ENCODE assay signal across 9 cellular contexts in the genomic region with DNA sequence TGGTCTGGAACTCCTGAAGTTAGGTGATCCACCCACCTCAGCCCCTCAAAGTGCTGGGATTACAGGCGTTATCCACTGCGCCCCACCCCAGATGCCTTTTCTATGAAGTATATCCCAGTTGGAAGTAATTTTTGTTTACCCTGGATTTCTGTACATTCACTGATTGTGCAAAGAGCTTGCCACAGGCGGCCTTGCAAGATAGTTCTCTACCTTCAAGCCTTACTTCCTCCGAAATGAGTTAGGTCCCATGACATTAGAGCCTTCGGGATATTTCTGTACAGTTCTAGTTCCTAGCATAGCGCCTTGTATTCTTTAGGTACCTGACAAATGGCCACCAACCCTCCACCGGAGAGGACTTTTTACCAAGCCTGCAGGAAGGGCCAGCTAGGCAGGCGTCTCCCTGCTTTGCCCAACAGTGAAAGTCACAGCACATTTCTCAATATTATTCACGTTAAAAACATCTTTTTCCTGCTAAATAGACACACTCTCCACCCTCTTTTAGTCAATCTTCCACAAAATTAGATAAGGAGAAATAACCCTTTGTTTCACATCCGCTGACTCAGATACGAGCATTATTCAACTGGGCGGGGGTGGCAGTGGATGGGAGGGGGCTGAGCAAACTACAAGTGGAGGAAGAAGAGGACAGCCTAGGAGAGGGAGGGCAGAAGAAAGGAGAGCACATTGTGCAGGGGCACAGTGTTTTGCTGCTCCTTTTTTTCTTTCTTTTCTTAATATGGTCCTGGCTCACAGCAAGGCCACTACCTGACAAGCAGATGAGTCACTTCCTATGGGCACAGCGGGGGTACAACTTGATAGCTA. TPM values are rescaled to one million over a fixed set of nuclear protein-coding genes. Genes with fewer than 3 reads are reported as not detected.
DNase-seq lines count a peak whose midpoint lies in the region; ATAC-seq and TF ChIP-seq lines count a peak whose summit lies in the region.
"Had no signal": no experiment of that assay in that cellular context is flagged by ENCODE, and none has a peak within 500 bp of the region (broad histone marks: within the 10 kb centered on the region; RNA-seq: fewer than 3 reads in every experiment).

No MANE protein-coding gene starts in this region.

- ATAC-seq in WTC11 (peak; percentile 33), GM21390 (IDR thresholded peaks at IDR 0.05; ENCODE audit: unreplicated experiment) (no peak), GM18502 (IDR thresholded peaks at IDR 0.05; ENCODE audit: poor library complexity, unreplicated experiment) (no peak)

- peaks cover 10% of the 10 kb centered on the region for H3K36me3 Mint-ChIP-seq in WTC11
- H3K36me3 Mint-ChIP-seq: activated naive CD4-positive, alpha-beta T cell treated with anti-CD3 and anti-CD28 coated beads, Interleukin-2, amount 50 U/mL, for 24 hours had no signal

- TF ChIP-seq CTCF in WTC11 (IDR thresholded peaks at IDR 0.05) = no peak
- TF ChIP-seq CTCF in foreskin fibroblast (IDR thresholded peaks at IDR 0.05; ENCODE audit: low read depth, low read length) = no peak

- peaks cover 62% of the 10 kb centered on the region for H3K4me1 Mint-ChIP-seq in WTC11

- DNase-seq in 8988T (peak; percentile 74), HEK293T (ENCODE audit: extremely low spot score) (peak; percentile 14), WTC11 (ENCODE audit: low spot score) (peak; percentile 42), foreskin fibroblast (peak; percentile 73 to 93), putamen (ENCODE audit: low spot score) (peak; percentile 50), NCI-H1436 treated with DMSO at 0.1 percent for 48 hours (lab: John Stamatoyannopoulos, UW) (no peak)

- peak overlapping the region; percentile 78 for H3K4me3 Mint-ChIP-seq in WTC11

- peak overlapping the region; percentile 68 to 73 for H3K4me3 ChIP-seq in foreskin fibroblast (ENCODE audit: low read depth in 1 of 2, low read length in 2 of 2)

- POLR2A ChIA-PET in HEK293T (lab: Yijun Ruan, JAX) = interaction anchor here (2.4 kb wide), 1 partner anchor 41 kb away, joined by 17 read pairs; a partner anchor contains a TSS
- POLR2A ChIA-PET in WTC11 (lab: Charles Lee) = interaction anchor here (0.5 to 3.1 kb wide), 4 partner anchors 9 to 99 kb away, joined by 3 to 37 read pairs (median 7); a partner anchor contains a TSS

- H3K27ac Mint-ChIP-seq in WTC11 = peak overlapping the region; percentile 82
- H3K27ac Mint-ChIP-seq: activated naive CD4-positive, alpha-beta T cell treated with anti-CD3 and anti-CD28 coated beads, Interleukin-2, amount 50 U/mL, for 24 hours had no signal

- peaks cover 26% of the 10 kb centered on the region for H3K27me3 Mint-ChIP-seq in WTC11 (ENCODE audit: low read depth)

- H3K9me3 Mint-ChIP-seq in WTC11 = peaks cover 1% of the 10 kb centered on the region; the same call in 1 of the 2 replicates
- H3K9me3 Mint-ChIP-seq: activated naive CD4-positive, alpha-beta T cell treated with anti-CD3 and anti-CD28 coated beads, Interleukin-2, amount 50 U/mL, for 24 hours had no signal

- CTCF ChIA-PET in HEK293T (lab: Yijun Ruan, JAX) = no interaction called here
- CTCF ChIA-PET in WTC11 (lab: Charles Lee) = interaction anchor here (1.1 to 4.5 kb wide), 4 partner anchors 11 to 99 kb away, joined by 3 to 59 read pairs (median 12); a partner anchor contains a TSS

TF ChIP-seq in HEK293T, 16 proteins besides CTCF, POLR2A, EP300 and RAD21:
- no peak for TF ChIP-seq SP1 (IDR thresholded peaks at IDR 0.05)
- no peak for TF ChIP-seq LEF1 (IDR thresholded peaks at IDR 0.05; ENCODE audit: borderline replicate concordance)
- no peak for TF ChIP-seq ZNF384 (IDR thresholded peaks at IDR 0.05)
- TF ChIP-seq HDGF (IDR thresholded peaks at IDR 0.05; ENCODE audit: borderline replicate concordance) = no peak
- TF ChIP-seq FOXM1 (IDR thresholded peaks at IDR 0.05; ENCODE audit: borderline replicate concordance) = no peak
- TF ChIP-seq NFRKB (IDR thresholded peaks at IDR 0.05) = no peak
- no peak for TF ChIP-seq TARDBP (IDR thresholded peaks at IDR 0.05)
- TF ChIP-seq L3MBTL2 (conservative IDR thresholded peaks at IDR 0.05) = no peak
- TF ChIP-seq, protein P1, sequence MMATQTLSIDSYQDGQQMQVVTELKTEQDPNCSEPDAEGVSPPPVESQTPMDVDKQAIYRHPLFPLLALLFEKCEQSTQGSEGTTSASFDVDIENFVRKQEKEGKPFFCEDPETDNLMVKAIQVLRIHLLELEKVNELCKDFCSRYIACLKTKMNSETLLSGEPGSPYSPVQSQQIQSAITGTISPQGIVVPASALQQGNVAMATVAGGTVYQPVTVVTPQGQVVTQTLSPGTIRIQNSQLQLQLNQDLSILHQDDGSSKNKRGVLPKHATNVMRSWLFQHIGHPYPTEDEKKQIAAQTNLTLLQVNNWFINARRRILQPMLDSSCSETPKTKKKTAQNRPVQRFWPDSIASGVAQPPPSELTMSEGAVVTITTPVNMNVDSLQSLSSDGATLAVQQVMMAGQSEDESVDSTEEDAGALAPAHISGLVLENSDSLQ (IDR thresholded peaks at IDR 0.05) = no peak
- no peak for TF ChIP-seq SUZ12 (IDR thresholded peaks at IDR 0.05)
- no peak for TF ChIP-seq FOXK2 (IDR thresholded peaks at IDR 0.05)
- no peak for TF ChIP-seq ARNT (IDR thresholded peaks at IDR 0.05)
- no peak for TF ChIP-seq BHLHE40 (IDR thresholded peaks at IDR 0.05; ENCODE audit: borderline replicate concordance)
- TF ChIP-seq CTBP1 (IDR thresholded peaks at IDR 0.05; ENCODE audit: borderline replicate concordance) = no peak
- TF ChIP-seq FOXA1 (IDR thresholded peaks at IDR 0.05) = no peak
- no peak for TF ChIP-seq ELF4 (IDR thresholded peaks at IDR 0.05)

TF ChIP-seq in WTC11, 78 proteins besides CTCF, POLR2A, EP300 and RAD21:
- 0 out of 2 replicates have a peak, but pooled peaks have one; percentile 25 for TF ChIP-seq TP53 (CRISPR knock-in tag; IDR thresholded peaks at IDR 0.05)
- no peak for TF ChIP-seq FOXJ3 (CRISPR knock-in tag; IDR thresholded peaks at IDR 0.05; ENCODE audit: borderline replicate concordance)
- TF ChIP-seq, protein P2, sequence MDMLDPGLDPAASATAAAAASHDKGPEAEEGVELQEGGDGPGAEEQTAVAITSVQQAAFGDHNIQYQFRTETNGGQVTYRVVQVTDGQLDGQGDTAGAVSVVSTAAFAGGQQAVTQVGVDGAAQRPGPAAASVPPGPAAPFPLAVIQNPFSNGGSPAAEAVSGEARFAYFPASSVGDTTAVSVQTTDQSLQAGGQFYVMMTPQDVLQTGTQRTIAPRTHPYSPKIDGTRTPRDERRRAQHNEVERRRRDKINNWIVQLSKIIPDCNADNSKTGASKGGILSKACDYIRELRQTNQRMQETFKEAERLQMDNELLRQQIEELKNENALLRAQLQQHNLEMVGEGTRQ (CRISPR knock-in tag; IDR thresholded peaks at IDR 0.05) = no peak
- TF ChIP-seq ZNF263 (CRISPR knock-in tag; IDR thresholded peaks at IDR 0.05; ENCODE audit: low read depth) = no peak
TF ChIP-seq in WTC11: peak in this region for 1.

RNA-seq across cellular contexts. Expression of a gene that starts 40.0 kb away (rescaled TPM):
- total RNA-seq in WTC11 (2021) = 55.9 to 62.7 TPM (median 59.7 TPM) in 3 replicates
